In genomic region chr3:52533623-52534280, GRCh38 we compare ENCODE assay signal across 1 cellular context.
A peak's percentile ranks its signal among the peaks of the same experiment; 100 is the strongest.
TF ChIP-seq lines count a peak whose summit lies in the region.

Gene NT5DC2 (minus strand): TSS chr3:52533857. CDS start chr3:52533737, 120 bp downstream.

TF ChIP-seq in HepG2, 621 proteins besides CTCF, POLR2A, EP300 and RAD21 (continued from another document and continues in another):
- TF ChIP-seq USF2 (IDR thresholded peaks at IDR 0.05; ENCODE audit: low read depth, low read length) (no peak), USF2 (CRISPR knock-in tag; IDR thresholded peaks at IDR 0.05; ENCODE audit: borderline replicate concordance) (no peak), NFE2L1 (CRISPR knock-in tag; IDR thresholded peaks at IDR 0.05; ENCODE audit: borderline replicate concordance) (no peak), ZNF510 (CRISPR knock-in tag; IDR thresholded peaks at IDR 0.05; ENCODE audit: low read depth) (no peak), ATRX (CRISPR knock-in tag; IDR thresholded peaks at IDR 0.05; ENCODE audit: borderline replicate concordance) (no peak), MIER3 (CRISPR knock-in tag; IDR thresholded peaks at IDR 0.05; ENCODE audit: borderline replicate concordance) (no peak), EZH2 (conservative IDR thresholded peaks at IDR 0.05; ENCODE audit: low read depth, low read length) (no peak), GPN1 (CRISPR knock-in tag; IDR thresholded peaks at IDR 0.05; ENCODE audit: borderline replicate concordance) (no peak), NFAT5 (CRISPR knock-in tag; IDR thresholded peaks at IDR 0.05) (no peak), FOXP4 (CRISPR knock-in tag; IDR thresholded peaks at IDR 0.05) (no peak), SMAD3 (CRISPR knock-in tag; IDR thresholded peaks at IDR 0.05) (no peak), LCORL (IDR thresholded peaks at IDR 0.05) (no peak), LCORL (CRISPR knock-in tag; IDR thresholded peaks at IDR 0.05) (peak; percentile 13; the same call in 1 of the 2 replicates), TOPORS (CRISPR knock-in tag; IDR thresholded peaks at IDR 0.05) (no peak), ZNF460 (CRISPR knock-in tag; IDR thresholded peaks at IDR 0.05; ENCODE audit: borderline replicate concordance) (no peak), CHD2 (IDR thresholded peaks at IDR 0.05; ENCODE audit: low read depth, low read length) (no peak), MLXIP (CRISPR knock-in tag; IDR thresholded peaks at IDR 0.05; ENCODE audit: borderline replicate concordance) (no peak), ZGPAT (CRISPR knock-in tag; IDR thresholded peaks at IDR 0.05) (no peak), NR2F2 (IDR thresholded peaks at IDR 0.05; ENCODE audit: borderline replicate concordance, low read depth) (no peak), SATB2 (CRISPR knock-in tag; IDR thresholded peaks at IDR 0.05) (no peak), ZC3H13 (CRISPR knock-in tag; IDR thresholded peaks at IDR 0.05) (no peak), TBP (CRISPR knock-in tag; IDR thresholded peaks at IDR 0.05) (no peak), MED8 (CRISPR knock-in tag; IDR thresholded peaks at IDR 0.05; ENCODE audit: insufficient replicate concordance) (no peak), RNF2 (conservative IDR thresholded peaks at IDR 0.05; ENCODE audit: low read depth) (no peak), ZNF558 (CRISPR knock-in tag; IDR thresholded peaks at IDR 0.05; ENCODE audit: borderline replicate concordance) (no peak), GABPA (IDR thresholded peaks at IDR 0.05; ENCODE audit: low read depth, low read length) (no peak), GABPA (CRISPR knock-in tag; IDR thresholded peaks at IDR 0.05; ENCODE audit: low read depth) (no peak), TEF (CRISPR knock-in tag; IDR thresholded peaks at IDR 0.05) (no peak), ZNF782 (CRISPR knock-in tag; IDR thresholded peaks at IDR 0.05; ENCODE audit: borderline replicate concordance) (no peak; the same call in 1 of the 2 replicates), KAT2B (IDR thresholded peaks at IDR 0.05; ENCODE audit: borderline replicate concordance, low read depth, low read length) (no peak), ZNF18 (CRISPR knock-in tag; IDR thresholded peaks at IDR 0.05; ENCODE audit: insufficient replicate concordance) (peak; percentile 8), KAT7 (CRISPR knock-in tag; IDR thresholded peaks at IDR 0.05; ENCODE audit: borderline replicate concordance) (no peak), AGO2 (optimal IDR thresholded peaks at IDR 0.05; ENCODE audit: low read depth, low read length) (no peak), KLF6 (CRISPR knock-in tag; IDR thresholded peaks at IDR 0.05) (no peak), U2AF2 (IDR thresholded peaks at IDR 0.05; ENCODE audit: low read depth, low read length) (no peak), ZSCAN30 (CRISPR knock-in tag; IDR thresholded peaks at IDR 0.05) (no peak), TFDP2 (CRISPR knock-in tag; IDR thresholded peaks at IDR 0.05) (0 out of 2 replicates have a peak, but pooled peaks have one; percentile 11), TOE1 (CRISPR knock-in tag; IDR thresholded peaks at IDR 0.05) (no peak), PHB2 (IDR thresholded peaks at IDR 0.05; ENCODE audit: partially characterized antibody) (no peak), DBP (CRISPR knock-in tag; IDR thresholded peaks at IDR 0.05; ENCODE audit: not compliant biosample characterization) (no peak), SAP130 (CRISPR knock-in tag; IDR thresholded peaks at IDR 0.05; ENCODE audit: low read depth) (peak; percentile 48), NFYB (CRISPR knock-in tag; IDR thresholded peaks at IDR 0.05) (peak; percentile 57; the same call in 1 of the 2 replicates), ZNF879 (CRISPR knock-in tag; IDR thresholded peaks at IDR 0.05) (peak; percentile 91), ZNF709 (CRISPR knock-in tag; IDR thresholded peaks at IDR 0.05) (peak; percentile 97), SNRNP70 (IDR thresholded peaks at IDR 0.05; ENCODE audit: low read depth, low read length) (no peak), SNAPC2 (CRISPR knock-in tag; IDR thresholded peaks at IDR 0.05) (no peak), ZNF883 (CRISPR knock-in tag; IDR thresholded peaks at IDR 0.05; ENCODE audit: not compliant biosample characterization) (peak; percentile 9), POLR2AphosphoS5 (IDR thresholded peaks at IDR 0.05; ENCODE audit: low read depth, low read length) (peak; percentile 60), PHF20 (CRISPR knock-in tag; IDR thresholded peaks at IDR 0.05) (no peak; the same call in 1 of the 2 replicates), ZNF136 (CRISPR knock-in tag; IDR thresholded peaks at IDR 0.05; ENCODE audit: low read depth) (no peak), HES4 (CRISPR knock-in tag; IDR thresholded peaks at IDR 0.05; ENCODE audit: borderline replicate concordance) (peak; percentile 96), ZNF546 (CRISPR knock-in tag; conservative IDR thresholded peaks at IDR 0.05) (peak; percentile 87; the same call in 1 of the 2 replicates), BORCS8-MEF2B (CRISPR knock-in tag; IDR thresholded peaks at IDR 0.05) (no peak)
